8 cellular contexts compared by ENCODE assay signal in genomic region chr11:65961267-65962135, GRCh38. TPM values are rescaled to one million over a fixed set of nuclear protein-coding genes. Genes with fewer than 3 reads are reported as not detected.
DNase-seq lines count a peak whose midpoint lies in the region; ATAC-seq and TF ChIP-seq lines count a peak whose summit lies in the region.

Gene SART1, plus strand, starts transcription at chr11:65961734. Its CDS starts 47 bp downstream, at chr11:65961781.

- intact Hi-C loops in heart right ventricle (cut with DNase I): loop anchor here in 7 of 10 donors (1.0 to 5.0 kb wide), 7 partner anchors 36 to 74 kb away; partner anchors contain the start of genes FIBP (in 6 of the 7), C11orf68 (in 5 of the 7), DRAP1 (in 5 of the 7) and BANF1 (in 3 of the 7)
- intact Hi-C loops in posterior cingulate gyrus (cut with DNase I): loop anchor here (1.0 to 5.0 kb wide), 3 partner anchors 41 to 69 kb away; partner anchors contain the start of genes BANF1, C11orf68, CCDC85B and DRAP1

- H3K9me3 ChIP-seq in T-helper 17 cell (ENCODE audit: control insufficient read depth, low read length, poor library complexity, severe bottlenecking) (no peaks in the 10 kb centered on the region), heart right ventricle (no peaks in the 10 kb centered on the region)

- peaks cover 4 to 33% (median 24%) of the 10 kb centered on the region in 9 donors for H3K36me3 ChIP-seq in heart right ventricle

- ATAC-seq in HG02884 (IDR thresholded peaks at IDR 0.05; ENCODE audit: unreplicated experiment): peak; percentile 77
- peak; percentile 92 for ATAC-seq in T-helper 17 cell
- ATAC-seq in heart right ventricle: peak; percentile 97 to 99 (median 99)

- H3K4me3 ChIP-seq in heart right ventricle: peak within 1 kb of the TSS; percentile 80 to 100 (median 92)

- peak within 1 kb of the TSS; percentile 74 to 98 (median 92) for H3K27ac ChIP-seq in heart right ventricle

- H3K27ac Mint-ChIP-seq in T-helper 17 cell (peak within 1 kb of the TSS; percentile 99), type B pancreatic cell (peak within 1 kb of the TSS; percentile 96)

- H3K27me3 Mint-ChIP-seq in T-helper 17 cell: no peaks in the 10 kb centered on the region
- no peaks in the 10 kb centered on the region for H3K27me3 Mint-ChIP-seq in type B pancreatic cell

- peak within 1 kb of the TSS; percentile 97 for H3K4me3 Mint-ChIP-seq in T-helper 17 cell
- peak within 1 kb of the TSS; percentile 96 for H3K4me3 Mint-ChIP-seq in type B pancreatic cell

- TF ChIP-seq CTCF in GM13977 (IDR thresholded peaks at IDR 0.05; ENCODE audit: extremely low read depth, insufficient read depth, missing control alignments): no peak
- TF ChIP-seq CTCF in heart right ventricle (IDR thresholded peaks at IDR 0.05): peak in 1 of 9 donors; percentile 10
- peak; percentile 29 for TF ChIP-seq CTCF in type B pancreatic cell (conservative IDR thresholded peaks at IDR 0.05)

- no peaks in the 10 kb centered on the region for H3K27me3 ChIP-seq in heart right ventricle

- DNase-seq in GM13977 (ENCODE audit: low spot score): peak; percentile 100
- peak; percentile 88 to 91 for DNase-seq in NCI-H187 (lab: John Stamatoyannopoulos, UW)
- peak; percentile 87 to 95 (median 92) for DNase-seq in T-helper 17 cell
- DNase-seq in amniotic stem cell (lab: John Stamatoyannopoulos, UW): peak; percentile 93
- DNase-seq in heart right ventricle: peak; percentile 97 to 99
- DNase-seq in posterior cingulate gyrus: peak; percentile 96 to 99 (median 97)
- DNase-seq in type B pancreatic cell (ENCODE audit: extremely low spot score, unreplicated experiment): peak; percentile 97

- peaks cover 6 to 34% (median 27%) of the 10 kb centered on the region in 9 donors for H3K4me1 ChIP-seq in heart right ventricle

- H3K4me1 Mint-ChIP-seq in T-helper 17 cell: peaks cover 29% of the 10 kb centered on the region
- peaks cover 20% of the 10 kb centered on the region for H3K4me1 Mint-ChIP-seq in type B pancreatic cell (ENCODE audit: unreplicated experiment)

- WGBS in heart right ventricle, 2 donors: 0% methylated on average over 76 to 96 of the region's 96 CpGs

- peaks cover 11% of the 10 kb centered on the region for H3K36me3 Mint-ChIP-seq in T-helper 17 cell (ENCODE audit: low read depth)
- peaks cover 17% of the 10 kb centered on the region for H3K36me3 Mint-ChIP-seq in type B pancreatic cell

- no peaks in the 10 kb centered on the region for H3K9me3 Mint-ChIP-seq in type B pancreatic cell

- in situ Hi-C loops in GM13977 (cut with MboI; ENCODE audit: low pct_unique_long_range_greater_than_20kb, low sequenced_read_pairs, unreplicated experiment): no loop called here

RNA-seq across cellular contexts. Expression of gene SART1, which starts in this region (rescaled TPM):
- 10 to 100 TPM; 74.2 to 80.9 TPM for total RNA-seq in T-helper 17 cell
- 10 to 100 TPM; 26.2 to 40.1 (median 32.5) TPM for total RNA-seq in heart right ventricle
- 100 to 1,000 TPM in 1 of 2 donors, 10 to 100 TPM in 1; 52.0 to 160 TPM for polyA plus RNA-seq in heart right ventricle
- total RNA-seq in type B pancreatic cell (ENCODE audit: low replicate concordance): 38.9 and 46.0 TPM in 2 replicates

Comparison
In these comparisons a context has a peak if more than half of its experiments do, and no peak if none do; other contexts are left out.
1. Peak in every context shown above with its lines: DNase-seq, ATAC-seq, H3K4me3 ChIP-seq and H3K27ac ChIP-seq.